Comparison of ENCODE assay signal across 1 cellular context in the genomic region with DNA sequence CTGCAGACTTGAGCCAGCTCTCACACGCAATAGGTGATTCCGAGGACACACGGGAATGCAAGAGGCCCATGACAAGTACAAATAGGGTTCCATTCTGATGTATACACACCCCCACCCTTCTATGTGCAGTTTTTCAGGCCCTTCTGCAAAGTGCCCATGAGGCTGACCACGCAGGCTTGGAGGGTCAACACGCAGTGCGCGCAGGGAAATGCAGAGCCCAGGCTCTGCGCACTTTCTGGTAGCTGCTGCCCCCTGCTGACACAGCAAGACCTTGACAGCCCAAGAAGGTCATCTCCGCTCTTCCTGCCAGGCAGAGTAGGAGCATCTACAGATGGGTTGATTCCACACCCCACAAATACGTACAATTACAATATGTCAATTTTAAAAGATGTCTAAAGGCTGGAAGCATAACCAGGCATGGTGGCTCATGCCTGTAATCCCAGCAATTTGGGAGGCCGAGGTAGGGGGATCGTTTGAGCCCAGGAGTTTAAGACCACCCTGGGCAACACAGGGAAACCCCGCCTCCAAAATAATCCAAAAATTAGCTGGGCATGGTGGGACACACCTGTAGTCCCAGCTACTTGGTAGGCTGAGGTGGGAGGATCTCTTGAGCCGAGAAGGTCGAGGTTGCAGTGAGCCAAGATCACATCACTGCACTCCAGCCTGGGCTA.
TF ChIP-seq lines count a peak whose summit lies in the region.

No MANE protein-coding gene starts in this region.

TF ChIP-seq in GM12878, 131 proteins besides CTCF, POLR2A, EP300 and RAD21 (continues in another document):
- TF ChIP-seq ETV6 (conservative IDR thresholded peaks at IDR 0.05 in 1 of 2, IDR thresholded peaks at IDR 0.05 in 1 of 2; ENCODE audit: borderline replicate concordance in 1 of 2, low read depth in 1 of 2): no peak
- peak; percentile 80; the same call in 1 of the 2 replicates for TF ChIP-seq SMARCA5 (IDR thresholded peaks at IDR 0.05)
- no peak for TF ChIP-seq MXI1 (IDR thresholded peaks at IDR 0.05; ENCODE audit: low read depth, low read length)
- peak; percentile 74 for TF ChIP-seq YY1 (IDR thresholded peaks at IDR 0.05; ENCODE audit: low read depth, low read length)
- no peak for TF ChIP-seq EGR1 (IDR thresholded peaks at IDR 0.05; ENCODE audit: borderline replicate concordance in 1 of 2, low read depth in 2 of 2, low read length in 2 of 2)
- TF ChIP-seq, protein P1, sequence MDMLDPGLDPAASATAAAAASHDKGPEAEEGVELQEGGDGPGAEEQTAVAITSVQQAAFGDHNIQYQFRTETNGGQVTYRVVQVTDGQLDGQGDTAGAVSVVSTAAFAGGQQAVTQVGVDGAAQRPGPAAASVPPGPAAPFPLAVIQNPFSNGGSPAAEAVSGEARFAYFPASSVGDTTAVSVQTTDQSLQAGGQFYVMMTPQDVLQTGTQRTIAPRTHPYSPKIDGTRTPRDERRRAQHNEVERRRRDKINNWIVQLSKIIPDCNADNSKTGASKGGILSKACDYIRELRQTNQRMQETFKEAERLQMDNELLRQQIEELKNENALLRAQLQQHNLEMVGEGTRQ (IDR thresholded peaks at IDR 0.05; ENCODE audit: borderline replicate concordance, low read depth, low read length): no peak
- no peak for TF ChIP-seq MYB (IDR thresholded peaks at IDR 0.05; ENCODE audit: borderline replicate concordance, low read depth, low read length)
- TF ChIP-seq, protein P2, sequence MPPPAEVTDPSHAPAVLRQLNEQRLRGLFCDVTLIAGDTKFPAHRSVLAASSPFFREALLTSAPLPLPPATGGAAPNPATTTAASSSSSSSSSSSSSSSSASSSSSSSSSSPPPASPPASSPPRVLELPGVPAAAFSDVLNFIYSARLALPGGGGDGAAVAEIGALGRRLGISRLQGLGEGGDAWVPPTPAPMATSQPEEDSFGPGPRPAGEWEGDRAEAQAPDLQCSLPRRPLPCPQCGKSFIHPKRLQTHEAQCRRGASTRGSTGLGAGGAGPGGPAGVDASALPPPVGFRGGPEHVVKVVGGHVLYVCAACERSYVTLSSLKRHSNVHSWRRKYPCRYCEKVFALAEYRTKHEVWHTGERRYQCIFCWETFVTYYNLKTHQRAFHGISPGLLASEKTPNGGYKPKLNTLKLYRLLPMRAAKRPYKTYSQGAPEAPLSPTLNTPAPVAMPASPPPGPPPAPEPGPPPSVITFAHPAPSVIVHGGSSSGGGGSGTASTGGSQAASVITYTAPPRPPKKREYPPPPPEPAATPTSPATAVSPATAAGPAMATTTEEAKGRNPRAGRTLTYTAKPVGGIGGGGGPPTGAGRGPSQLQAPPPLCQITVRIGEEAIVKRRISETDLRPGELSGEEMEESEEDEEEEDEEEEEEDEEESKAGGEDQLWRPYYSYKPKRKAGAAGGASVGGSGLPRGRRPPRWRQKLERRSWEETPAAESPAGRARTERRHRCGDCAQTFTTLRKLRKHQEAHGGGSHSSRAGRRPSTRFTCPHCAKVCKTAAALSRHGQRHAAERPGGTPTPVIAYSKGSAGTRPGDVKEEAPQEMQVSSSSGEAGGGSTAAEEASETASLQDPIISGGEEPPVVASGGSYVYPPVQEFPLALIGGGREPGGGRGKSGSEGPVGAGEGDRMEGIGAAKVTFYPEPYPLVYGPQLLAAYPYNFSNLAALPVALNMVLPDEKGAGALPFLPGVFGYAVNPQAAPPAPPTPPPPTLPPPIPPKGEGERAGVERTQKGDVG (CRISPR knock-in tag; IDR thresholded peaks at IDR 0.05): no peak
- no peak for TF ChIP-seq HDAC6 (IDR thresholded peaks at IDR 0.05; ENCODE audit: unreplicated experiment)
- no peak for TF ChIP-seq ZZZ3 (IDR thresholded peaks at IDR 0.05; ENCODE audit: control insufficient read depth, insufficient read length, low read depth)
- no peak for TF ChIP-seq LARP7 (IDR thresholded peaks at IDR 0.05)
- no peak for TF ChIP-seq ZNF384 (IDR thresholded peaks at IDR 0.05; ENCODE audit: borderline replicate concordance, low read depth, low read length)
- no peak for TF ChIP-seq RAD51 (IDR thresholded peaks at IDR 0.05)
- TF ChIP-seq CBX3 (IDR thresholded peaks at IDR 0.05; ENCODE audit: borderline replicate concordance, low read depth): no peak
- peak; percentile 54; the same call in 1 of the 3 replicates for TF ChIP-seq POU2F2 (IDR thresholded peaks at IDR 0.05; ENCODE audit: borderline replicate concordance, low read depth, low read length)
- TF ChIP-seq, protein P3, sequence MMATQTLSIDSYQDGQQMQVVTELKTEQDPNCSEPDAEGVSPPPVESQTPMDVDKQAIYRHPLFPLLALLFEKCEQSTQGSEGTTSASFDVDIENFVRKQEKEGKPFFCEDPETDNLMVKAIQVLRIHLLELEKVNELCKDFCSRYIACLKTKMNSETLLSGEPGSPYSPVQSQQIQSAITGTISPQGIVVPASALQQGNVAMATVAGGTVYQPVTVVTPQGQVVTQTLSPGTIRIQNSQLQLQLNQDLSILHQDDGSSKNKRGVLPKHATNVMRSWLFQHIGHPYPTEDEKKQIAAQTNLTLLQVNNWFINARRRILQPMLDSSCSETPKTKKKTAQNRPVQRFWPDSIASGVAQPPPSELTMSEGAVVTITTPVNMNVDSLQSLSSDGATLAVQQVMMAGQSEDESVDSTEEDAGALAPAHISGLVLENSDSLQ (IDR thresholded peaks at IDR 0.05): no peak
- TF ChIP-seq IRF4 (IDR thresholded peaks at IDR 0.05; ENCODE audit: low read depth, low read length): peak; percentile 65
- TF ChIP-seq, protein P4, sequence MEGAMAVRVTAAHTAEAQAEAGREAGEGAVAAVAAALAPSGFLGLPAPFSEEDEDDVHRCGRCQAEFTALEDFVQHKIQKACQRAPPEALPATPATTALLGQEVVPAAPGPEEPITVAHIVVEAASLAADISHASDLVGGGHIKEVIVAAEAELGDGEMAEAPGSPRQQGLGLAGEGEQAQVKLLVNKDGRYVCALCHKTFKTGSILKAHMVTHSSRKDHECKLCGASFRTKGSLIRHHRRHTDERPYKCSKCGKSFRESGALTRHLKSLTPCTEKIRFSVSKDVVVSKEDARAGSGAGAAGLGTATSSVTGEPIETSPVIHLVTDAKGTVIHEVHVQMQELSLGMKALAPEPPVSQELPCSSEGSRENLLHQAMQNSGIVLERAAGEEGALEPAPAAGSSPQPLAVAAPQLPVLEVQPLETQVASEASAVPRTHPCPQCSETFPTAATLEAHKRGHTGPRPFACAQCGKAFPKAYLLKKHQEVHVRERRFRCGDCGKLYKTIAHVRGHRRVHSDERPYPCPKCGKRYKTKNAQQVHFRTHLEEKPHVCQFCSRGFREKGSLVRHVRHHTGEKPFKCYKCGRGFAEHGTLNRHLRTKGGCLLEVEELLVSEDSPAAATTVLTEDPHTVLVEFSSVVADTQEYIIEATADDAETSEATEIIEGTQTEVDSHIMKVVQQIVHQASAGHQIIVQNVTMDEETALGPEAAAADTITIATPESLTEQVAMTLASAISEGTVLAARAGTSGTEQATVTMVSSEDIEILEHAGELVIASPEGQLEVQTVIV (IDR thresholded peaks at IDR 0.05; ENCODE audit: borderline replicate concordance, partially characterized antibody): no peak
- TF ChIP-seq MTA2 (IDR thresholded peaks at IDR 0.05; ENCODE audit: low read depth): no peak
- TF ChIP-seq, protein P5, sequence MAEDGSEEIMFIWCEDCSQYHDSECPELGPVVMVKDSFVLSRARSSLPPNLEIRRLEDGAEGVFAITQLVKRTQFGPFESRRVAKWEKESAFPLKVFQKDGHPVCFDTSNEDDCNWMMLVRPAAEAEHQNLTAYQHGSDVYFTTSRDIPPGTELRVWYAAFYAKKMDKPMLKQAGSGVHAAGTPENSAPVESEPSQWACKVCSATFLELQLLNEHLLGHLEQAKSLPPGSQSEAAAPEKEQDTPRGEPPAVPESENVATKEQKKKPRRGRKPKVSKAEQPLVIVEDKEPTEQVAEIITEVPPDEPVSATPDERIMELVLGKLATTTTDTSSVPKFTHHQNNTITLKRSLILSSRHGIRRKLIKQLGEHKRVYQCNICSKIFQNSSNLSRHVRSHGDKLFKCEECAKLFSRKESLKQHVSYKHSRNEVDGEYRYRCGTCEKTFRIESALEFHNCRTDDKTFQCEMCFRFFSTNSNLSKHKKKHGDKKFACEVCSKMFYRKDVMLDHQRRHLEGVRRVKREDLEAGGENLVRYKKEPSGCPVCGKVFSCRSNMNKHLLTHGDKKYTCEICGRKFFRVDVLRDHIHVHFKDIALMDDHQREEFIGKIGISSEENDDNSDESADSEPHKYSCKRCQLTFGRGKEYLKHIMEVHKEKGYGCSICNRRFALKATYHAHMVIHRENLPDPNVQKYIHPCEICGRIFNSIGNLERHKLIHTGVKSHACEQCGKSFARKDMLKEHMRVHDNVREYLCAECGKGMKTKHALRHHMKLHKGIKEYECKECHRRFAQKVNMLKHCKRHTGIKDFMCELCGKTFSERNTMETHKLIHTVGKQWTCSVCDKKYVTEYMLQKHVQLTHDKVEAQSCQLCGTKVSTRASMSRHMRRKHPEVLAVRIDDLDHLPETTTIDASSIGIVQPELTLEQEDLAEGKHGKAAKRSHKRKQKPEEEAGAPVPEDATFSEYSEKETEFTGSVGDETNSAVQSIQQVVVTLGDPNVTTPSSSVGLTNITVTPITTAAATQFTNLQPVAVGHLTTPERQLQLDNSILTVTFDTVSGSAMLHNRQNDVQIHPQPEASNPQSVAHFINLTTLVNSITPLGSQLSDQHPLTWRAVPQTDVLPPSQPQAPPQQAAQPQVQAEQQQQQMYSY (CRISPR knock-in tag; IDR thresholded peaks at IDR 0.05): no peak
- TF ChIP-seq SPI1 (IDR thresholded peaks at IDR 0.05; ENCODE audit: borderline replicate concordance, insufficient read depth, low read depth, low read length): no peak
- TF ChIP-seq, protein P6, sequence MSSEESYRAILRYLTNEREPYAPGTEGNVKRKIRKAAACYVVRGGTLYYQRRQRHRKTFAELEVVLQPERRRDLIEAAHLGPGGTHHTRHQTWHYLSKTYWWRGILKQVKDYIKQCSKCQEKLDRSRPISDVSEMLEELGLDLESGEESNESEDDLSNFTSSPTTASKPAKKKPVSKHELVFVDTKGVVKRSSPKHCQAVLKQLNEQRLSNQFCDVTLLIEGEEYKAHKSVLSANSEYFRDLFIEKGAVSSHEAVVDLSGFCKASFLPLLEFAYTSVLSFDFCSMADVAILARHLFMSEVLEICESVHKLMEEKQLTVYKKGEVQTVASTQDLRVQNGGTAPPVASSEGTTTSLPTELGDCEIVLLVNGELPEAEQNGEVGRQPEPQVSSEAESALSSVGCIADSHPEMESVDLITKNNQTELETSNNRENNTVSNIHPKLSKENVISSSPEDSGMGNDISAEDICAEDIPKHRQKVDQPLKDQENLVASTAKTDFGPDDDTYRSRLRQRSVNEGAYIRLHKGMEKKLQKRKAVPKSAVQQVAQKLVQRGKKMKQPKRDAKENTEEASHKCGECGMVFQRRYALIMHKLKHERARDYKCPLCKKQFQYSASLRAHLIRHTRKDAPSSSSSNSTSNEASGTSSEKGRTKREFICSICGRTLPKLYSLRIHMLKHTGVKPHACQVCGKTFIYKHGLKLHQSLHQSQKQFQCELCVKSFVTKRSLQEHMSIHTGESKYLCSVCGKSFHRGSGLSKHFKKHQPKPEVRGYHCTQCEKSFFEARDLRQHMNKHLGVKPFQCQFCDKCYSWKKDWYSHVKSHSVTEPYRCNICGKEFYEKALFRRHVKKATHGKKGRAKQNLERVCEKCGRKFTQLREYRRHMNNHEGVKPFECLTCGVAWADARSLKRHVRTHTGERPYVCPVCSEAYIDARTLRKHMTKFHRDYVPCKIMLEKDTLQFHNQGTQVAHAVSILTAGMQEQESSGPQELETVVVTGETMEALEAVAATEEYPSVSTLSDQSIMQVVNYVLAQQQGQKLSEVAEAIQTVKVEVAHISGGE (CRISPR knock-in tag; IDR thresholded peaks at IDR 0.05): no peak
- peak in 1 of 2 experiments; percentile 27; a peak in 1 of 4 replicates for TF ChIP-seq IKZF2 (IDR thresholded peaks at IDR 0.05)
- TF ChIP-seq ZNF207 (IDR thresholded peaks at IDR 0.05; ENCODE audit: borderline replicate concordance): 0 out of 2 replicates have a peak, but pooled peaks have one; percentile 54
- TF ChIP-seq, protein P7, sequence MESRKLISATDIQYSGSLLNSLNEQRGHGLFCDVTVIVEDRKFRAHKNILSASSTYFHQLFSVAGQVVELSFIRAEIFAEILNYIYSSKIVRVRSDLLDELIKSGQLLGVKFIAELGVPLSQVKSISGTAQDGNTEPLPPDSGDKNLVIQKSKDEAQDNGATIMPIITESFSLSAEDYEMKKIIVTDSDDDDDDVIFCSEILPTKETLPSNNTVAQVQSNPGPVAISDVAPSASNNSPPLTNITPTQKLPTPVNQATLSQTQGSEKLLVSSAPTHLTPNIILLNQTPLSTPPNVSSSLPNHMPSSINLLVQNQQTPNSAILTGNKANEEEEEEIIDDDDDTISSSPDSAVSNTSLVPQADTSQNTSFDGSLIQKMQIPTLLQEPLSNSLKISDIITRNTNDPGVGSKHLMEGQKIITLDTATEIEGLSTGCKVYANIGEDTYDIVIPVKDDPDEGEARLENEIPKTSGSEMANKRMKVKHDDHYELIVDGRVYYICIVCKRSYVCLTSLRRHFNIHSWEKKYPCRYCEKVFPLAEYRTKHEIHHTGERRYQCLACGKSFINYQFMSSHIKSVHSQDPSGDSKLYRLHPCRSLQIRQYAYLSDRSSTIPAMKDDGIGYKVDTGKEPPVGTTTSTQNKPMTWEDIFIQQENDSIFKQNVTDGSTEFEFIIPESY (IDR thresholded peaks at IDR 0.05): peak; percentile 45; the same call in 1 of the 2 replicates
- TF ChIP-seq RB1 (IDR thresholded peaks at IDR 0.05; ENCODE audit: borderline replicate concordance): 0 out of 2 replicates have a peak, but pooled peaks have one; percentile 16
- no peak for TF ChIP-seq MYC (IDR thresholded peaks at IDR 0.05; ENCODE audit: insufficient read depth, insufficient read length, insufficient replicate concordance, low read length, severe bottlenecking)
- TF ChIP-seq, protein P8, sequence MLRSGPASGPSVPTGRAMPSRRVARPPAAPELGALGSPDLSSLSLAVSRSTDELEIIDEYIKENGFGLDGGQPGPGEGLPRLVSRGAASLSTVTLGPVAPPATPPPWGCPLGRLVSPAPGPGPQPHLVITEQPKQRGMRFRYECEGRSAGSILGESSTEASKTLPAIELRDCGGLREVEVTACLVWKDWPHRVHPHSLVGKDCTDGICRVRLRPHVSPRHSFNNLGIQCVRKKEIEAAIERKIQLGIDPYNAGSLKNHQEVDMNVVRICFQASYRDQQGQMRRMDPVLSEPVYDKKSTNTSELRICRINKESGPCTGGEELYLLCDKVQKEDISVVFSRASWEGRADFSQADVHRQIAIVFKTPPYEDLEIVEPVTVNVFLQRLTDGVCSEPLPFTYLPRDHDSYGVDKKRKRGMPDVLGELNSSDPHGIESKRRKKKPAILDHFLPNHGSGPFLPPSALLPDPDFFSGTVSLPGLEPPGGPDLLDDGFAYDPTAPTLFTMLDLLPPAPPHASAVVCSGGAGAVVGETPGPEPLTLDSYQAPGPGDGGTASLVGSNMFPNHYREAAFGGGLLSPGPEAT (IDR thresholded peaks at IDR 0.05; ENCODE audit: low read depth): no peak
- no peak for TF ChIP-seq SIN3A (IDR thresholded peaks at IDR 0.05; ENCODE audit: low read depth, low read length)
- no peak for TF ChIP-seq CREM (IDR thresholded peaks at IDR 0.05; ENCODE audit: low read depth)
- TF ChIP-seq, protein P9, sequence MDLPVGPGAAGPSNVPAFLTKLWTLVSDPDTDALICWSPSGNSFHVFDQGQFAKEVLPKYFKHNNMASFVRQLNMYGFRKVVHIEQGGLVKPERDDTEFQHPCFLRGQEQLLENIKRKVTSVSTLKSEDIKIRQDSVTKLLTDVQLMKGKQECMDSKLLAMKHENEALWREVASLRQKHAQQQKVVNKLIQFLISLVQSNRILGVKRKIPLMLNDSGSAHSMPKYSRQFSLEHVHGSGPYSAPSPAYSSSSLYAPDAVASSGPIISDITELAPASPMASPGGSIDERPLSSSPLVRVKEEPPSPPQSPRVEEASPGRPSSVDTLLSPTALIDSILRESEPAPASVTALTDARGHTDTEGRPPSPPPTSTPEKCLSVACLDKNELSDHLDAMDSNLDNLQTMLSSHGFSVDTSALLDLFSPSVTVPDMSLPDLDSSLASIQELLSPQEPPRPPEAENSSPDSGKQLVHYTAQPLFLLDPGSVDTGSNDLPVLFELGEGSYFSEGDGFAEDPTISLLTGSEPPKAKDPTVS (IDR thresholded peaks at IDR 0.05; ENCODE audit: low read depth, low read length): no peak
- TF ChIP-seq GABPA (IDR thresholded peaks at IDR 0.05; ENCODE audit: low read depth): no peak
